1 cellular context compared by ENCODE assay signal in the genomic region with DNA sequence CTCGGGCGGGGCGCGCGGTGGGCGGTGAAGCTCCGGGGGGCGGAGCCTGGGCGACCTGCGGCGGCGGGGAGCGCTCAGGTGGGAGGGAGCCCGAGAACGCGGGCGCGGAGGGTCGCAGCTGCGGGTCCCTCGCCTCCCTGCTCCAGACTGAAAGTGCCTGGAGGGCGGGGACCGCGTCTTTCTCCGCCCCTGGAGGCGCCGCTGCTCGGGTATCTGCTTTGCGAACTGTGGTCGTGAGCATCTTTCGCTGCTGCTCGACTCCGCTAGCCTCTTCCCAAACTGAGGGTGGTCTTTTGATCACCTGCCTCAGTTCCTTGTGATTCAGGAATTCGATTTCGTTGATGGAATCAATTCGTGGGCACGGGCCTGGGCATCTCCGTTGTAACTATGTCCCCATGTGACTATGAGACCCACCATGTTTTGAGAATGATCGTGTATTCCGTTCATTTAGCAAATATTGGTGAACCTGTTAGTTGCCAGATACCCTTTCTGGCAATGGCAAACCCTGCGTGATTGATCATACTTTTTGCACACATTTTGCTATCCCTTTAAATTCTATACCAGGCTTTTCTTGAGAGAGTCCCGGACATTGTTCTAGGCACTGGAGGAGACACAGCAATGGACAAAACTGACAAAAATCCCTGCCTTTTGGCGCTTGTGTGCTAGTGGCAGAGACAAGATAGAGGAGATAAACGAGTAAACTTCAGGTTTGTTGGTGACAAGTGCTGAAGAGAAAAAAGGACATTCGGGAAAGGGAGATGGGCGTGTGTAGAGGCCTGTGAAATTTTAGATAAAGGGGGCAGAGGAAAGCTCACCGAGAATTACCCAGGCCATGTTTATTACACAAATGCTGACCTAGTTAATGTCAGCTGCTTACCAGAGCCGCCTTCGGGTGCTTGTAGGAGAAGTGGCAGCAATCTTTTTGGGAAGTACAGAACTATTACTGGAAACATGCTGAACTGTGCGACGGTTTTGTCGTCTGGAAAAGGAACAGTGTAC.
TF ChIP-seq lines count a peak whose summit lies in the region.

No MANE protein-coding gene starts in this region.

TF ChIP-seq in IMR-90, 13 proteins besides CTCF, POLR2A, EP300 and RAD21:
- TF ChIP-seq, protein P1, sequence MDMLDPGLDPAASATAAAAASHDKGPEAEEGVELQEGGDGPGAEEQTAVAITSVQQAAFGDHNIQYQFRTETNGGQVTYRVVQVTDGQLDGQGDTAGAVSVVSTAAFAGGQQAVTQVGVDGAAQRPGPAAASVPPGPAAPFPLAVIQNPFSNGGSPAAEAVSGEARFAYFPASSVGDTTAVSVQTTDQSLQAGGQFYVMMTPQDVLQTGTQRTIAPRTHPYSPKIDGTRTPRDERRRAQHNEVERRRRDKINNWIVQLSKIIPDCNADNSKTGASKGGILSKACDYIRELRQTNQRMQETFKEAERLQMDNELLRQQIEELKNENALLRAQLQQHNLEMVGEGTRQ (IDR thresholded peaks at IDR 0.05; ENCODE audit: low read depth, low read length) = peak; percentile 28; the same call in 1 of the 2 replicates
- TF ChIP-seq, protein P2, sequence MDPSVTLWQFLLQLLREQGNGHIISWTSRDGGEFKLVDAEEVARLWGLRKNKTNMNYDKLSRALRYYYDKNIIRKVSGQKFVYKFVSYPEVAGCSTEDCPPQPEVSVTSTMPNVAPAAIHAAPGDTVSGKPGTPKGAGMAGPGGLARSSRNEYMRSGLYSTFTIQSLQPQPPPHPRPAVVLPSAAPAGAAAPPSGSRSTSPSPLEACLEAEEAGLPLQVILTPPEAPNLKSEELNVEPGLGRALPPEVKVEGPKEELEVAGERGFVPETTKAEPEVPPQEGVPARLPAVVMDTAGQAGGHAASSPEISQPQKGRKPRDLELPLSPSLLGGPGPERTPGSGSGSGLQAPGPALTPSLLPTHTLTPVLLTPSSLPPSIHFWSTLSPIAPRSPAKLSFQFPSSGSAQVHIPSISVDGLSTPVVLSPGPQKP (IDR thresholded peaks at IDR 0.05; ENCODE audit: borderline replicate concordance, low read depth, low read length) = no peak
- 0 out of 2 replicates have a peak, but pooled peaks have one; percentile 3 for TF ChIP-seq MXI1 (IDR thresholded peaks at IDR 0.05; ENCODE audit: borderline replicate concordance, low read depth, low read length)
TF ChIP-seq in IMR-90: peak in this region for 2.
